ENCODE assay signal across 4 cellular contexts in genomic region chr11:114606802-114607075, GRCh38. TPM values are rescaled to one million over a fixed set of nuclear protein-coding genes. Genes with fewer than 3 reads are reported as not detected.
"Had no signal": no experiment of that assay in that cellular context is flagged by ENCODE, and none has a peak within 500 bp of the region (broad histone marks: within the 10 kb centered on the region; RNA-seq: fewer than 3 reads in every experiment).

No MANE protein-coding gene starts in this region.

RNA-seq across cellular contexts. Expression of gene NXPE4, which starts 11.2 kb away (rescaled TPM):
- total RNA-seq: LHCN-M2, M059J, MCF 10A, NCI-H460 had no signal

RNA-seq across cellular contexts. Expression of gene NXPE1, which starts 47.1 kb away (rescaled TPM):
- total RNA-seq: LHCN-M2, M059J, MCF 10A, NCI-H460 had no signal
